In the genomic region with DNA sequence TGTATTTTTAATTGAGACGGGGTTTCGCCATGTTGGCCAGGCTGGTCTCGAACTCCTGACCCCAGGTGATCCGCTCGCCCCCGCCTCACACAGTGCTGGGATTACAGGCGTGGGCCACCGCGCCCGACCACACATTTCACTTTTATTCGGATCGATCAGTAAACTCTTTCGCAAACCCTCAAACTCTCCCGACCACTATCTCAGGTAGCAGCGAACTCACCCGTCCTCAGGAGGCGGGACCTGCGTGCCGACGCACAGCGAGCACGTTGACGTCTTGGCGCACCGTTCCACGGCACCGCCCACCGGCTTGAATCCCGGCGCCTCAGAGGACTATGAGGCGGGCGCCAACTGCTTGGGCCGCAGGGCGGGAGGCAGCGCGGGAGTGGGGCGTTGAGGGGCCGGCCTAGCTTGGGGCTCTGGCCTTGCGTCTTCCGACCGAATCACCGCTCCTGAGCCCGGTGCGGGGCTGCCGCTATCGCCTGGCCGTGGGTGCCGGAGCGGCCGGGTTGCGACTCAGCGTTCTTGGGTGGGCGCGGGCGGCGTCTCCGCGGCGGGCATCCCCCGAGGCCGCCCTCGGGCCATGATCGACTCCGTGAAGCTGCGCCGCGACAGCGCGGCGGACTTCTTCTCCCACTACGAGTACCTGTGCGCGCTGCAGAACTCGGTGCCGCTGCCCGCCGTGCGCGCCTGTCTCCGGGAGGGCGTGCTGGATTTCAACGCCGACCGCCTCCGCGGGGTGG, we compare ENCODE assay signal across 8 cellular contexts. TPM values are rescaled to one million over a fixed set of nuclear protein-coding genes. Genes with fewer than 3 reads are reported as not detected.
DNase-seq lines count a peak whose midpoint lies in the region; ATAC-seq and TF ChIP-seq lines count a peak whose summit lies in the region.

CEP78 (plus strand) TSS at position 305 of the 740 bp plus-strand sequence; CDS start at position 581, 276 bp downstream.

- peak within 1 kb of the TSS; percentile 99 for H2AFZ ChIP-seq in KMS-11 (ENCODE audit: low read depth)

- H3K27me3 Mint-ChIP-seq in activated T-helper 1 cell treated with anti-CD3 and anti-CD28 coated beads, Interleukin-12 subunit alpha, Interleukin-12 subunit beta, Interleukin-2, Interleukin-4 antibody, amounts not matched to agents 30 ng/mL and 10 ng/mL and 1 ng/mL, durations not matched to agents 14 hours and 24 hours and 36 hours (ENCODE audit: insufficient read depth) = no peaks in the 10 kb centered on the region
- no peaks in the 10 kb centered on the region for H3K27me3 Mint-ChIP-seq in naive B cell

- no peaks in the 10 kb centered on the region; the same call in 1 of the 2 replicates for H3F3A ChIP-seq in DOHH2 (ENCODE audit: control insufficient read depth, insufficient read depth)

- H4K20me1 ChIP-seq in DOHH2 (ENCODE audit: control insufficient read depth, insufficient read depth, low read depth, low read length) = no peaks in the 10 kb centered on the region
- H4K20me1 ChIP-seq in KMS-11 (ENCODE audit: insufficient read depth) = no peaks in the 10 kb centered on the region

- H3K27ac Mint-ChIP-seq in activated T-helper 1 cell treated with anti-CD3 and anti-CD28 coated beads, Interleukin-12 subunit alpha, Interleukin-12 subunit beta, Interleukin-2, Interleukin-4 antibody, amounts not matched to agents 30 ng/mL and 10 ng/mL and 1 ng/mL, durations not matched to agents 14 hours and 24 hours and 36 hours = peak within 1 kb of the TSS; percentile 92
- peak within 1 kb of the TSS; percentile 92 to 99 (median 97) for H3K27ac Mint-ChIP-seq in naive B cell
- H3K27ac Mint-ChIP-seq in stimulated activated effector memory CD8-positive, alpha-beta T cell treated with anti-CD3 and anti-CD28 coated beads, Interleukin-12 subunit alpha, Interleukin-12 subunit beta, amount 100 ng/mL, for 72 hours = peak within 1 kb of the TSS; percentile 93

- intact Hi-C loops in activated T-helper 1 cell treated with anti-CD3 and anti-CD28 coated beads, Interleukin-12 subunit alpha, Interleukin-12 subunit beta, Interleukin-2, Interleukin-4 antibody, amounts not matched to agents 30 ng/mL and 10 ng/mL and 1 ng/mL, durations not matched to agents 14 hours and 24 hours and 36 hours (cut with micrococcal nuclease) = loop anchor here (1.0 to 10.0 kb wide), 9 partner anchors 25 to 1339 kb away; partner anchors contain the start of genes PSAT1, TLE4 and VPS13A

- ATAC-seq in GM21786 (IDR thresholded peaks at IDR 0.05; ENCODE audit: unreplicated experiment) (peak; percentile 97), naive B cell (ENCODE audit: low read depth in 2 of 2) (peak; percentile 95)
- ATAC-seq in stimulated activated effector memory CD8-positive, alpha-beta T cell treated with anti-CD3 and anti-CD28 coated beads, Interleukin-12 subunit alpha, Interleukin-12 subunit beta, amount 100 ng/mL, for 72 hours = peak; percentile 97

- no peaks in the 10 kb centered on the region for H3K9me3 Mint-ChIP-seq in activated T-helper 1 cell treated with anti-CD3 and anti-CD28 coated beads, Interleukin-12 subunit alpha, Interleukin-12 subunit beta, Interleukin-2, Interleukin-4 antibody, amounts not matched to agents 30 ng/mL and 10 ng/mL and 1 ng/mL, durations not matched to agents 14 hours and 24 hours and 36 hours
- H3K9me3 Mint-ChIP-seq in naive B cell = no peaks in the 10 kb centered on the region
- H3K9me3 Mint-ChIP-seq in stimulated activated effector memory CD8-positive, alpha-beta T cell treated with anti-CD3 and anti-CD28 coated beads, Interleukin-12 subunit alpha, Interleukin-12 subunit beta, amount 100 ng/mL, for 72 hours = no peaks in the 10 kb centered on the region

- H3K9ac ChIP-seq in KMS-11 = peak within 1 kb of the TSS; percentile 78

- TF ChIP-seq CTCF in DOHH2 (IDR thresholded peaks at IDR 0.05; ENCODE audit: low read depth, low read length, poor library complexity, severe bottlenecking) = no peak
- TF ChIP-seq CTCF in KMS-11 (conservative IDR thresholded peaks at IDR 0.05; ENCODE audit: low read depth, low read length) = no peak

- H3K4me3 Mint-ChIP-seq in activated T-helper 1 cell treated with anti-CD3 and anti-CD28 coated beads, Interleukin-12 subunit alpha, Interleukin-12 subunit beta, Interleukin-2, Interleukin-4 antibody, amounts not matched to agents 30 ng/mL and 10 ng/mL and 1 ng/mL, durations not matched to agents 14 hours and 24 hours and 36 hours = no peak within 1 kb of the TSS
- H3K4me3 Mint-ChIP-seq in naive B cell = peak within 1 kb of the TSS in 3 of 8 donors; percentile 95 to 99 (median 96)
- no peak within 1 kb of the TSS for H3K4me3 Mint-ChIP-seq in stimulated activated effector memory CD8-positive, alpha-beta T cell treated with anti-CD3 and anti-CD28 coated beads, Interleukin-12 subunit alpha, Interleukin-12 subunit beta, amount 100 ng/mL, for 72 hours

- peak within 1 kb of the TSS; percentile 83 for H3K4me2 ChIP-seq in DOHH2 (ENCODE audit: low read length)
- peak within 1 kb of the TSS; percentile 49 for H3K4me2 ChIP-seq in KMS-11

- peaks cover 27% of the 10 kb centered on the region for H3K36me3 ChIP-seq in DOHH2 (ENCODE audit: control insufficient read depth, low read length)
- no peaks in the 10 kb centered on the region for H3K36me3 ChIP-seq in KMS-11 (ENCODE audit: insufficient read depth)

- H3K36me3 Mint-ChIP-seq in activated T-helper 1 cell treated with anti-CD3 and anti-CD28 coated beads, Interleukin-12 subunit alpha, Interleukin-12 subunit beta, Interleukin-2, Interleukin-4 antibody, amounts not matched to agents 30 ng/mL and 10 ng/mL and 1 ng/mL, durations not matched to agents 14 hours and 24 hours and 36 hours (ENCODE audit: low read depth) = peaks cover 15% of the 10 kb centered on the region
- H3K36me3 Mint-ChIP-seq in naive B cell = peaks cover 0 to 13% of the 10 kb centered on the region in 2 donors
- peaks cover 24% of the 10 kb centered on the region for H3K36me3 Mint-ChIP-seq in stimulated activated effector memory CD8-positive, alpha-beta T cell treated with anti-CD3 and anti-CD28 coated beads, Interleukin-12 subunit alpha, Interleukin-12 subunit beta, amount 100 ng/mL, for 72 hours

- peak; percentile 92 for DNase-seq in RPMI8226
- peak; percentile 85 for DNase-seq in activated T-helper 1 cell treated with anti-CD3 and anti-CD28 coated beads, Interleukin-12 subunit alpha, Interleukin-12 subunit beta, Interleukin-2, Interleukin-4 antibody, amounts not matched to agents 30 ng/mL and 10 ng/mL and 1 ng/mL, durations not matched to agents 14 hours and 24 hours and 36 hours (ENCODE audit: low spot score)
- peak; percentile 90 for DNase-seq in fibroblast of gingiva (ENCODE audit: low read depth)
- DNase-seq in naive B cell = peak; percentile 82
- peak; percentile 76 to 92 for DNase-seq in stimulated activated effector memory CD8-positive, alpha-beta T cell treated with anti-CD3 and anti-CD28 coated beads, Interleukin-12 subunit alpha, Interleukin-12 subunit beta, amount 100 ng/mL, for 72 hours (ENCODE audit: low spot score in 2 of 2)

- no peaks in the 10 kb centered on the region for H3K9me3 ChIP-seq in DOHH2 (ENCODE audit: control insufficient read depth, insufficient read depth, low read length)

- H3K79me2 ChIP-seq in DOHH2 (ENCODE audit: control insufficient read depth, low read length) (peaks cover 46% of the 10 kb centered on the region), KMS-11 (ENCODE audit: insufficient read depth, low read depth) (peaks cover 11% of the 10 kb centered on the region; the same call in 1 of the 2 replicates)

- H3K9me2 ChIP-seq in DOHH2 (replicated peaks; ENCODE audit: control insufficient read depth, low read length) = no peaks in the 10 kb centered on the region

- H3K4me1 ChIP-seq in DOHH2 (ENCODE audit: control insufficient read depth, low read length) (peaks cover 25% of the 10 kb centered on the region), KMS-11 (ENCODE audit: low read depth, poor library complexity, severe bottlenecking) (peaks cover 16% of the 10 kb centered on the region)

- H3K4me3 ChIP-seq in DOHH2 (ENCODE audit: low read length) = peak within 1 kb of the TSS; percentile 99
- H3K4me3 ChIP-seq in KMS-11 (IDR thresholded peaks at IDR 0.05; ENCODE audit: insufficient read depth, low read depth, low read length) = no peak within 1 kb of the TSS

- peaks cover 31% of the 10 kb centered on the region for H3K4me1 Mint-ChIP-seq in activated T-helper 1 cell treated with anti-CD3 and anti-CD28 coated beads, Interleukin-12 subunit alpha, Interleukin-12 subunit beta, Interleukin-2, Interleukin-4 antibody, amounts not matched to agents 30 ng/mL and 10 ng/mL and 1 ng/mL, durations not matched to agents 14 hours and 24 hours and 36 hours (ENCODE audit: low read depth)
- peaks cover 17 to 36% (median 27%) of the 10 kb centered on the region in 3 donors for H3K4me1 Mint-ChIP-seq in naive B cell
- peaks cover 27% of the 10 kb centered on the region for H3K4me1 Mint-ChIP-seq in stimulated activated effector memory CD8-positive, alpha-beta T cell treated with anti-CD3 and anti-CD28 coated beads, Interleukin-12 subunit alpha, Interleukin-12 subunit beta, amount 100 ng/mL, for 72 hours

- H3K27me3 ChIP-seq in DOHH2 (ENCODE audit: control insufficient read depth, low read length) (no peaks in the 10 kb centered on the region), KMS-11 (ENCODE audit: insufficient read depth, low read depth) (no peaks in the 10 kb centered on the region)

- peak within 1 kb of the TSS; percentile 65 for H3K27ac ChIP-seq in DOHH2 (ENCODE audit: low read depth, low read length)
- peak within 1 kb of the TSS; percentile 63 for H3K27ac ChIP-seq in KMS-11

RNA-seq across cellular contexts. Expression of gene CEP78, which starts in this region (rescaled TPM):
- 35.2 and 41.1 TPM in 2 replicates for total RNA-seq in activated T-helper 1 cell treated with anti-CD3 and anti-CD28 coated beads, Interleukin-12 subunit alpha, Interleukin-12 subunit beta, Interleukin-2, Interleukin-4 antibody, amounts not matched to agents 30 ng/mL and 10 ng/mL and 1 ng/mL, durations not matched to agents 14 hours and 24 hours and 36 hours
- polyA plus RNA-seq in naive B cell (ENCODE audit: low read depth in 6 of 6) = 10 to 100 TPM in 5 of 6 donors, 1 to 10 TPM in 1; 6.1 to 14.9 (median 13.1) TPM
